Comparison of ENCODE assay signal across 9 cellular contexts in genomic region chr6:106513813-106514212, GRCh38.
DNase-seq lines count a peak whose midpoint lies in the region; ATAC-seq and TF ChIP-seq lines count a peak whose summit lies in the region.
"Had no signal": no experiment of that assay in that cellular context is flagged by ENCODE, and none has a peak within 500 bp of the region (broad histone marks: within the 10 kb centered on the region; RNA-seq: fewer than 3 reads in every experiment).

No MANE protein-coding gene starts in this region.

- H3K27me3 ChIP-seq in SU-DHL-6 (ENCODE audit: low read length) (no peaks in the 10 kb centered on the region), thoracic aorta (replicated peaks; ENCODE audit: insufficient read depth) (no peaks in the 10 kb centered on the region), aorta (ENCODE audit: control insufficient read depth in 1 of 2, insufficient read depth in 2 of 2, low read length in 1 of 2) (no peaks in the 10 kb centered on the region)

- H3K4me1 Mint-ChIP-seq in activated T-cell treated with anti-CD3 and anti-CD28 coated beads, Interleukin-2, amount 50 U/mL, for 4 hours (ENCODE audit: low read depth) = peaks cover 66% of the 10 kb centered on the region

- DNase-seq in activated T-cell treated with anti-CD3 and anti-CD28 coated beads, Interleukin-2, amount 50 U/mL, for 4 hours = no peak
- DNase-seq in activated T-cell treated with anti-CD3 and anti-CD28 coated beads, Interleukin-2, amount 50 U/mL, for 48 hours = no peak
- peak; percentile 56 to 76 for DNase-seq in foreskin fibroblast
- no peak for DNase-seq in thoracic aorta (ENCODE audit: low spot score)
- DNase-seq in GOT3 (lab: John Stamatoyannopoulos, UW) = no peak
- DNase-seq in aorta = no peak
- no peak for DNase-seq in caudate nucleus (lab: John Stamatoyannopoulos, UW)
- DNase-seq: cortex of kidney had no signal

- intact Hi-C loops in aorta (cut with DNase I) = loop anchor here in 1 of 2 donors (2.0 kb wide), 1 partner anchor 33 kb away; no protein-coding TSS in a partner anchor

- no peaks in the 10 kb centered on the region for H3K27me3 Mint-ChIP-seq in activated T-cell treated with anti-CD3 and anti-CD28 coated beads, Interleukin-2, amount 50 U/mL, for 4 hours (ENCODE audit: low read depth)

- H3K4me2 ChIP-seq in SU-DHL-6 (ENCODE audit: low read depth, low read length, poor library complexity, severe bottlenecking) = peak overlapping the region; percentile 87

- no peaks in the 10 kb centered on the region for H3K9me2 ChIP-seq in SU-DHL-6 (replicated peaks; ENCODE audit: insufficient read depth, low read length)

- H3K27ac ChIP-seq in SU-DHL-6 (ENCODE audit: low read depth, low read length) (peak overlapping the region; percentile 93), thoracic aorta (peak overlapping the region in 1 of 2 donors; percentile 62), aorta (ENCODE audit: low read depth in 1 of 2, low read length in 2 of 2) (no peak overlapping the region), caudate nucleus (ENCODE audit: low read depth, low read length) (no peak overlapping the region)

- H2AFZ ChIP-seq in SU-DHL-6 (ENCODE audit: low read depth, low read length, severe bottlenecking) = no peak overlapping the region

- H3K4me1 ChIP-seq in thoracic aorta (ENCODE audit: control insufficient read depth in 1 of 2, low read depth in 2 of 2) = peaks cover 15 to 30% of the 10 kb centered on the region in 2 donors
- H3K4me1 ChIP-seq in aorta (ENCODE audit: control insufficient read depth in 1 of 2, insufficient read depth in 2 of 2, low read length in 2 of 2) = peaks cover 0 to 1% of the 10 kb centered on the region in 2 donors

- no peaks in the 10 kb centered on the region for H3K9me3 Mint-ChIP-seq in activated T-cell treated with anti-CD3 and anti-CD28 coated beads, Interleukin-2, amount 50 U/mL, for 4 hours

- peaks cover 60% of the 10 kb centered on the region for H3K79me2 ChIP-seq in SU-DHL-6 (ENCODE audit: insufficient read depth, low read length)

- H3K36me3 ChIP-seq in SU-DHL-6 (ENCODE audit: low read length) (no peaks in the 10 kb centered on the region), thoracic aorta (no peaks in the 10 kb centered on the region), aorta (ENCODE audit: control insufficient read depth in 1 of 2, insufficient read depth in 2 of 2, low read length in 1 of 2) (no peaks in the 10 kb centered on the region)

- peaks cover 1% of the 10 kb centered on the region for H3K36me3 Mint-ChIP-seq in activated T-cell treated with anti-CD3 and anti-CD28 coated beads, Interleukin-2, amount 50 U/mL, for 4 hours (ENCODE audit: insufficient read depth)

- peak overlapping the region; percentile 85 for H3K4me3 Mint-ChIP-seq in activated T-cell treated with anti-CD3 and anti-CD28 coated beads, Interleukin-2, amount 50 U/mL, for 4 hours

- peak overlapping the region; percentile 93 for H3K9ac ChIP-seq in SU-DHL-6 (ENCODE audit: low read length)

- peaks cover 61% of the 10 kb centered on the region for H3F3A ChIP-seq in SU-DHL-6 (ENCODE audit: insufficient read depth)

- TF ChIP-seq CTCF in SU-DHL-6 (IDR thresholded peaks at IDR 0.05; ENCODE audit: insufficient read depth, low read length, poor library complexity, severe bottlenecking) = no peak
- no peak for TF ChIP-seq CTCF in foreskin fibroblast (IDR thresholded peaks at IDR 0.05; ENCODE audit: low read depth, low read length)
- no peak for TF ChIP-seq CTCF in thoracic aorta (IDR thresholded peaks at IDR 0.05)

- peak; percentile 33 to 39 for ATAC-seq in activated T-cell treated with anti-CD3 and anti-CD28 coated beads, Interleukin-2, amount 50 U/mL, for 4 hours
- ATAC-seq in thoracic aorta (ENCODE audit: insufficient number of reproducible peaks, low FRiP score, low read depth) (no peak), aorta (ENCODE audit: low FRiP score) (no peak)

- H3K4me3 ChIP-seq in SU-DHL-6 (ENCODE audit: insufficient read depth, low read length, poor library complexity, severe bottlenecking) (peak overlapping the region; percentile 68), foreskin fibroblast (ENCODE audit: low read depth in 1 of 2, low read length in 2 of 2) (peak overlapping the region; percentile 84), thoracic aorta (peak overlapping the region; percentile 85), aorta (ENCODE audit: low read length in 2 of 2) (no peak overlapping the region)

- H3K9me3 ChIP-seq in SU-DHL-6 (ENCODE audit: insufficient read depth, low read length) (no peaks in the 10 kb centered on the region), thoracic aorta (no peaks in the 10 kb centered on the region), aorta (ENCODE audit: control insufficient read depth, low read length) (no peaks in the 10 kb centered on the region)

- H4K20me1 ChIP-seq in SU-DHL-6 (ENCODE audit: low read depth, low read length) = no peaks in the 10 kb centered on the region

- whole genome bisulfite sequencing in aorta, 2 donors = 84 to 93% methylated on average over 2 of the region's 2 CpGs

Comparison
In these comparisons a context has a peak if more than half of its experiments do, and no peak if none do; other contexts are left out.
1. ATAC-seq: peak in activated T-cell treated with anti-CD3 and anti-CD28 coated beads, Interleukin-2, amount 50 U/mL, for 4 hours (2 of 2); none in thoracic aorta (single experiment) and aorta (single experiment).
2. DNase-seq: peak in foreskin fibroblast (2 of 2); none in activated T-cell treated with anti-CD3 and anti-CD28 coated beads, Interleukin-2, amount 50 U/mL, for 4 hours (single experiment), activated T-cell treated with anti-CD3 and anti-CD28 coated beads, Interleukin-2, amount 50 U/mL, for 48 hours (0 of 2), thoracic aorta (single experiment), GOT3 (single experiment), aorta (0 of 2) and caudate nucleus (0 of 61).
3. H3K4me3 ChIP-seq: peak in SU-DHL-6 (single experiment), foreskin fibroblast (2 of 2) and thoracic aorta (single experiment); none in aorta (0 of 2).